ENCODE assay signal across 16 cellular contexts in the genomic region with DNA sequence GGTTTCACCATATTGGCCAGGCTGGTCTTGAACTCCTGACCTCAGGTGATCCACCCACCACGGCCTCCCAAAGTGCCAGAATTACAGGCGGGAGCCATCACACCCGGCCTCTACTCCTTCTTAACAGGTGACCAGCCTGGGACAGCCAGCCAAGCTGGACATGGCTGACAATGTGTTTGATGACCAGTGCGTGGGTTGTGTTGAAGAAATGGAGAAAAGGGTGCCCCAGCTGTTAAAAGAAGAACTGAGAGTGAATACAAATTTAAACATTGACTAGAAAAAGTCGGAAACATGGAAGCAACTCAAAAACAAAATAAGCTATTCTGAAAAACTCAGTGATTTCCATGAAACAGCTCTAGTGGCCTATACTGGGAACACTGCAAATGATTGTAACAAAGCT.
"Had no signal": no experiment of that assay in that cellular context is flagged by ENCODE, and none has a peak within 500 bp of the region (broad histone marks: within the 10 kb centered on the region; RNA-seq: fewer than 3 reads in every experiment).

No MANE protein-coding gene starts in this region.

- H3K27ac Mint-ChIP-seq: activated naive CD4-positive, alpha-beta T cell treated with anti-CD3 and anti-CD28 coated beads, Interleukin-2, amount 50 U/mL, for 24 hours; activated naive CD8-positive, alpha-beta T cell treated with anti-CD3 and anti-CD28 coated beads, Interleukin-2, amount 50 U/mL, for 24 hours; activated T-helper 2 cell treated with anti-CD3 and anti-CD28 coated beads, Interferon-gamma antibody, Interleukin-2, Interleukin-4, amounts not matched to agents 10 μg/mL and 5 μg/mL and 100 μg/mL, durations not matched to agents 14 hours and 24 hours and 36 hours; nephron; stimulated activated naive CD8-positive, alpha-beta T cell treated with anti-CD3 and anti-CD28 coated beads, Interleukin-15, Interleukin-2, amounts not matched to agents 100 ng/mL and 50 ng/mL, for 24 hours had no signal

- DNase-seq: activated CD4-positive, alpha-beta T cell treated with anti-CD3 and anti-CD28 coated beads, Interleukin-2, amount 10 ng/mL, durations not matched to agents 7 days and 5 days; activated CD4-positive, CD25-positive, alpha-beta regulatory T cell treated with anti-CD3 and anti-CD28 coated beads, Interleukin-2, amount 50 U/mL, for 72 hours; activated naive CD8-positive, alpha-beta T cell treated with anti-CD3 and anti-CD28 coated beads, Interleukin-2, amount 50 U/mL, for 24 hours; activated T-cell treated with anti-CD3 and anti-CD28 coated beads, Interleukin-2, amount 50 U/mL, for 48 hours; effector CD4-positive, alpha-beta T cell; left lung; lower lobe of right lung; mesendoderm; right lobe of liver; stimulated activated CD4-positive, alpha-beta T cell treated with anti-CD3 and anti-CD28 coated beads, Interleukin-2, amount 100 ng/mL, for 48 hours; T1000 had no signal

- H3K4me1 Mint-ChIP-seq: nephron had no signal

- H3K4me3 Mint-ChIP-seq: activated CD4-positive, alpha-beta T cell treated with anti-CD3 and anti-CD28 coated beads, Interleukin-2, amount 10 ng/mL, durations not matched to agents 7 days and 5 days; nephron; stimulated activated naive CD8-positive, alpha-beta T cell treated with anti-CD3 and anti-CD28 coated beads, Interleukin-15, Interleukin-2, amounts not matched to agents 100 ng/mL and 50 ng/mL, for 24 hours had no signal

- H3K9me3 Mint-ChIP-seq: activated CD4-positive, alpha-beta T cell treated with anti-CD3 and anti-CD28 coated beads, Interleukin-2, amount 10 ng/mL, durations not matched to agents 7 days and 5 days; activated naive CD4-positive, alpha-beta T cell treated with anti-CD3 and anti-CD28 coated beads, Interleukin-2, amount 50 U/mL, for 24 hours; activated naive CD8-positive, alpha-beta T cell treated with anti-CD3 and anti-CD28 coated beads, Interleukin-2, amount 50 U/mL, for 24 hours; stimulated activated naive CD8-positive, alpha-beta T cell treated with anti-CD3 and anti-CD28 coated beads, Interleukin-15, Interleukin-2, amounts not matched to agents 100 ng/mL and 50 ng/mL, for 24 hours; T-helper 1 cell treated with Interleukin-12 subunit alpha and Interleukin-12 subunit beta and Interleukin-4 antibody, amounts not matched to agents 30 μg/mL and 1 μg/mL, for 36 hours had no signal

- H3K36me3 Mint-ChIP-seq: activated naive CD4-positive, alpha-beta T cell treated with anti-CD3 and anti-CD28 coated beads, Interleukin-2, amount 50 U/mL, for 24 hours had no signal

- ATAC-seq: left lung, lower lobe of right lung, right lobe of liver had no signal

- H3K27me3 Mint-ChIP-seq: activated naive CD4-positive, alpha-beta T cell treated with anti-CD3 and anti-CD28 coated beads, Interleukin-2, amount 50 U/mL, for 24 hours; activated naive CD8-positive, alpha-beta T cell treated with anti-CD3 and anti-CD28 coated beads, Interleukin-2, amount 50 U/mL, for 24 hours; stimulated activated naive CD8-positive, alpha-beta T cell treated with anti-CD3 and anti-CD28 coated beads, Interleukin-15, Interleukin-2, amounts not matched to agents 100 ng/mL and 50 ng/mL, for 24 hours had no signal
